In genomic region chr16:64375386-64375980, GRCh38 we compare ENCODE assay signal across 12 cellular contexts.
"Had no signal": no experiment of that assay in that cellular context is flagged by ENCODE, and none has a peak within 500 bp of the region (broad histone marks: within the 10 kb centered on the region; RNA-seq: fewer than 3 reads in every experiment).

No MANE protein-coding gene starts in this region.

- H3K9ac ChIP-seq: SK-N-SH had no signal

- H3K4me3 Mint-ChIP-seq: activated naive CD8-positive, alpha-beta T cell; activated T-cell treated with anti-CD3 and anti-CD28 coated beads, Interleukin-2, amount 50 U/mL, for 24 hours; nephron had no signal

- H3K4me1 Mint-ChIP-seq: nephron had no signal

- H2AFZ ChIP-seq: hepatocyte had no signal

- H3K27me3 Mint-ChIP-seq: activated naive CD8-positive, alpha-beta T cell; activated T-cell treated with anti-CD3 and anti-CD28 coated beads, Interleukin-2, amount 50 U/mL, for 24 hours had no signal

- H3K27ac ChIP-seq: cardiac muscle cell, hepatocyte, suprapubic skin had no signal

- H3K9me3 ChIP-seq: SK-N-SH, suprapubic skin had no signal

- H3K27ac Mint-ChIP-seq: activated naive CD8-positive, alpha-beta T cell; activated T-cell treated with anti-CD3 and anti-CD28 coated beads, Interleukin-2, amount 50 U/mL, for 24 hours; nephron had no signal

- H3K36me3 Mint-ChIP-seq: activated naive CD8-positive, alpha-beta T cell had no signal

- DNase-seq: activated CD4-positive, CD25-positive, alpha-beta regulatory T cell; activated effector memory CD4-positive, alpha-beta T cell treated with Interleukin-2 at 50 U/mL for 16 hours; activated T-cell treated with anti-CD3 and anti-CD28 coated beads, Interleukin-2, amount 50 U/mL, for 24 hours; anterior cingulate cortex; SK-N-SH; stimulated activated CD4-positive, alpha-beta T cell treated with anti-CD3 and anti-CD28 coated beads, Interleukin-2, amount 100 ng/mL, for 48 hours; stimulated activated naive CD4-positive, alpha-beta T cell treated with Interleukin-2 at 50 U/mL for 16 hours had no signal

- H3K4me2 ChIP-seq: hepatocyte, SK-N-SH had no signal

- H3K27me3 ChIP-seq: cardiac muscle cell, hepatocyte, suprapubic skin had no signal

- H3K9me3 Mint-ChIP-seq: nephron had no signal

- H3K36me3 ChIP-seq: cardiac muscle cell, suprapubic skin had no signal

- H3K4me3 ChIP-seq: cardiac muscle cell, hepatocyte, suprapubic skin had no signal

- H3K4me1 ChIP-seq: suprapubic skin had no signal
